ENCODE assay signal across 12 cellular contexts in the genomic region with DNA sequence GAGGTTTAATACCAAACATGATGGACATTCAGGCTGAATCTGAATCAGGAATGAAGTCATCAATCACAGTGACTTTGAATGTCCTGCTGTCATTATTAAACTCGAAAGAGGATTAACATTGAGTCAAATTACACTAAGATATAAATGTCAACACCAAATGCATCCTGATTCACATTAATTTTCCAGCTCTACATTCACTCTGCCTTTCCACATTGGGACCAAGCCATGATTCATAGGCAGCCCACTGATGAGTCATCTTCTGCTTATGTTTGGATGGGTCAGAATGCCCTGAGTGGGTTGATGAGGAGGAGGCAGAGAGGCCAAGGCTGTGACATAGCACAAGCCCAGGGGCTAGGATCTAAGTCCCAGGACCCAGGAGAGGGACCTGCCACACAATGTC.
A peak's percentile ranks its signal among the peaks of the same experiment; 100 is the strongest.
DNase-seq lines count a peak whose midpoint lies in the region; ATAC-seq and TF ChIP-seq lines count a peak whose summit lies in the region.
"Had no signal": no experiment of that assay in that cellular context is flagged by ENCODE, and none has a peak within 500 bp of the region (broad histone marks: within the 10 kb centered on the region; RNA-seq: fewer than 3 reads in every experiment).

No MANE protein-coding gene starts in this region.

- peak; percentile 68 for DNase-seq in MCF 10A (ENCODE audit: unreplicated experiment)
- no peak for DNase-seq in breast epithelium (ENCODE audit: low spot score in 2 of 2)
- DNase-seq in SK-MEL-5 (ENCODE audit: low read depth, low spot score) = peak; percentile 34
- DNase-seq in fibroblast of lung (ENCODE audit: low read depth in 2 of 2) = peak; percentile 67 to 88
- DNase-seq in thoracic aorta (ENCODE audit: low spot score) = peak; percentile 2
- DNase-seq in stimulated activated CD4-positive, alpha-beta T cell treated with anti-CD3 and anti-CD28 coated beads, Interleukin-4, amount 100 ng/mL, for 24 hours = no peak
- DNase-seq: NCI-H1694, pancreas had no signal

- no peak overlapping the region for H2AFZ ChIP-seq in fibroblast of lung (ENCODE audit: low read length)

- H3K4me1 Mint-ChIP-seq in MCF 10A (ENCODE audit: insufficient read depth, unreplicated experiment) = no peaks in the 10 kb centered on the region

- no peaks in the 10 kb centered on the region for H3K36me3 Mint-ChIP-seq in MCF 10A (ENCODE audit: insufficient read depth, unreplicated experiment)

- ATAC-seq in thoracic aorta (ENCODE audit: insufficient number of reproducible peaks, low FRiP score, low read depth) (no peak), HG03442 (IDR thresholded peaks at IDR 0.05; ENCODE audit: unreplicated experiment) (no peak), HG02981 (IDR thresholded peaks at IDR 0.05; ENCODE audit: unreplicated experiment) (no peak)
- ATAC-seq: Right ventricle myocardium inferior had no signal

- no peaks in the 10 kb centered on the region for H3K79me2 ChIP-seq in fibroblast of lung (ENCODE audit: control insufficient read depth, insufficient read depth, low read length)

- H3K4me1 ChIP-seq in breast epithelium (no peaks in the 10 kb centered on the region), fibroblast of lung (ENCODE audit: control insufficient read depth, extremely low read depth, insufficient read depth, low read length) (peaks cover 6% of the 10 kb centered on the region), thoracic aorta (ENCODE audit: control insufficient read depth in 1 of 2, low read depth in 2 of 2) (no peaks in the 10 kb centered on the region)
- H3K4me1 ChIP-seq: pancreas had no signal

- no peaks in the 10 kb centered on the region for H4K20me1 ChIP-seq in fibroblast of lung (ENCODE audit: control insufficient read depth, extremely low read depth, insufficient read depth, low read length)

- no peak overlapping the region for H3K4me3 ChIP-seq in breast epithelium
- H3K4me3 ChIP-seq in fibroblast of lung (replicated peaks in 1 of 4; ENCODE audit: control extremely low read depth in 1 of 4, insufficient read depth in 1 of 4, low read depth in 3 of 4, low read length in 4 of 4) = no peak overlapping the region
- H3K4me3 ChIP-seq in thoracic aorta = no peak overlapping the region
- H3K4me3 ChIP-seq: GM12878, pancreas had no signal

- no peaks in the 10 kb centered on the region for H3K9me3 Mint-ChIP-seq in MCF 10A (ENCODE audit: unreplicated experiment)

- BruUV-seq in MCF 10A (replicated peaks; lab: Mats Ljungman, UMichigan) = no TSS peak

- no peak overlapping the region for H3K27ac Mint-ChIP-seq in MCF 10A (ENCODE audit: low read depth, unreplicated experiment)

- H3K27me3 ChIP-seq in breast epithelium (peaks cover 0 to 50% of the 10 kb centered on the region in 2 donors), fibroblast of lung (ENCODE audit: control insufficient read depth, insufficient read depth, low read length) (no peaks in the 10 kb centered on the region), thoracic aorta (replicated peaks; ENCODE audit: insufficient read depth) (no peaks in the 10 kb centered on the region)

- H3K27ac ChIP-seq in breast epithelium (no peak overlapping the region), fibroblast of lung (ENCODE audit: insufficient read depth, low read length) (peak overlapping the region; percentile 3), thoracic aorta (no peak overlapping the region)
- H3K27ac ChIP-seq: pancreas had no signal

- POLR2A ChIA-PET in MCF 10A (lab: Yijun Ruan, JAX) = no interaction called here

- intact Hi-C loops in MCF 10A (cut with micrococcal nuclease) = no loop called here
- intact Hi-C loops in breast epithelium (cut with DNase I; ENCODE audit: low total_unique reads) = no loop called here

- TF ChIP-seq CTCF in MCF 10A (IDR thresholded peaks at IDR 0.05; ENCODE audit: unreplicated experiment) (no peak), breast epithelium (IDR thresholded peaks at IDR 0.05) (no peak), fibroblast of lung (conservative IDR thresholded peaks at IDR 0.05 in 1 of 2, IDR thresholded peaks at IDR 0.05 in 1 of 2; ENCODE audit: low read depth in 1 of 2, low read length in 2 of 2) (no peak), thoracic aorta (IDR thresholded peaks at IDR 0.05) (no peak)

- TF ChIP-seq POLR2A in breast epithelium (IDR thresholded peaks at IDR 0.05) = no peak

- H3K27me3 Mint-ChIP-seq in MCF 10A (ENCODE audit: insufficient read depth, unreplicated experiment) = peaks cover 28% of the 10 kb centered on the region

- no peak overlapping the region for H3K9ac ChIP-seq in fibroblast of lung (ENCODE audit: insufficient read depth, low read length)

- CTCF ChIA-PET in MCF 10A (lab: Yijun Ruan, JAX) = no interaction called here

- H3K9me3 ChIP-seq in breast epithelium (no peaks in the 10 kb centered on the region), fibroblast of lung (ENCODE audit: control insufficient read depth, insufficient read depth, low read depth, low read length) (no peaks in the 10 kb centered on the region), thoracic aorta (no peaks in the 10 kb centered on the region)
- H3K9me3 ChIP-seq: pancreas had no signal

- H3K4me3 Mint-ChIP-seq in MCF 10A (ENCODE audit: unreplicated experiment) = no peak overlapping the region

- in situ Hi-C loops in SK-MEL-5 (cut with HindIII; ENCODE audit: low pct_unique_long_range_greater_than_20kb, low sequenced_read_pairs) = no loop called here

- H3K4me2 ChIP-seq in fibroblast of lung (ENCODE audit: extremely low read depth, insufficient read depth, low read length) = no peak overlapping the region

- H3K36me3 ChIP-seq in breast epithelium (no peaks in the 10 kb centered on the region), fibroblast of lung (ENCODE audit: control insufficient read depth, insufficient read depth, low read length) (no peaks in the 10 kb centered on the region), thoracic aorta (no peaks in the 10 kb centered on the region)
- H3K36me3 ChIP-seq: pancreas had no signal

Comparison
In these comparisons a context has a peak if more than half of its experiments do, and no peak if none do; other contexts are left out.
1. DNase-seq: peak in MCF 10A (single experiment), SK-MEL-5 (single experiment), fibroblast of lung (2 of 2) and thoracic aorta (single experiment); none in breast epithelium (0 of 2) and stimulated activated CD4-positive, alpha-beta T cell treated with anti-CD3 and anti-CD28 coated beads, Interleukin-4, amount 100 ng/mL, for 24 hours (single experiment).